Comparison of ENCODE assay signal across 9 cellular contexts in the genomic region with DNA sequence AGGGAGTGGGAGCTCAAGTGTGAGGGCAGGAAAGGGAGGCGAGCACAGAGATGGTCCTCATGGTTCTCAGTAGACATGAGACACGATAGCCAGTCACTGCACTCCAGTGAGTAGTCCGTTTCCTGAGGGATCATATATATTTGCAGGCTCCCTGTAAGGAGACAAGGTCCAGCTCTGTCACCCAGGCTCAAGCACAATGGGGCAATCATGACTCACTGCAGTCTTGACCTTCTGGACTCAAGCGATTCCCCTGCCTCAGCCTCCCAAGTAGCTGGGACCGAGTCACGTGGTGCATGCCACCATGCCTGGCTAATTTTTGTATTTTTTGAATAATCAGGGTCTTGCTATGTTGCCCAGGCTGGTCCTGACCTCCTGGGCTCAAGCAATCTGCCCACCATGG.
"Had no signal": no experiment of that assay in that cellular context is flagged by ENCODE, and none has a peak within 500 bp of the region (broad histone marks: within the 10 kb centered on the region; RNA-seq: fewer than 3 reads in every experiment).

No MANE protein-coding gene starts in this region.

- H3K4me3 ChIP-seq: GM23248, HAP-1, K562 had no signal

- H3K27ac ChIP-seq: GM23248, HL-60 had no signal

- H3K36me3 ChIP-seq: HAP-1 had no signal

- H3K9me3 ChIP-seq: HAP-1 had no signal

- H3K9ac ChIP-seq: GM23248 had no signal

- H3K27ac Mint-ChIP-seq: HFFc6 had no signal

- DNase-seq: GM23248, GOT3, H7, HFFc6, IMR-90 had no signal

- H3K4me3 Mint-ChIP-seq: HFFc6 had no signal

- ATAC-seq: HCT116, K562 had no signal

- FAIRE-seq: K562 had no signal

- H2AFZ ChIP-seq: GM23248 had no signal

- H3K4me1 ChIP-seq: HAP-1 had no signal
